Comparison of ENCODE assay signal across 8 cellular contexts in genomic region chr5:142017832-142018427, GRCh38. TPM values are rescaled to one million over a fixed set of nuclear protein-coding genes. Genes with fewer than 3 reads are reported as not detected.
DNase-seq lines count a peak whose midpoint lies in the region; ATAC-seq and TF ChIP-seq lines count a peak whose summit lies in the region.

No MANE protein-coding gene starts in this region.

- peaks cover 0 to 18% (median 9%) of the 10 kb centered on the region in 4 donors for H3K4me1 ChIP-seq in sigmoid colon

- DNase-seq in GM13977 (ENCODE audit: low spot score) (peak; percentile 61), NAMALWA (ENCODE audit: low spot score) (peak; percentile 60), foreskin melanocyte (peak; percentile 14), caudate nucleus (lab: John Stamatoyannopoulos, UW) (no peak), NCI-H1930 (lab: John Stamatoyannopoulos, UW) (no peak), sigmoid colon (no peak), ACHN (no peak)

- TF ChIP-seq CTCF in GM13977 (IDR thresholded peaks at IDR 0.05; ENCODE audit: extremely low read depth, insufficient read depth, missing control alignments): no peak
- no peak for TF ChIP-seq CTCF in sigmoid colon (IDR thresholded peaks at IDR 0.05)

- H3K4me3 ChIP-seq in sigmoid colon: no peak overlapping the region

- H3K27me3 ChIP-seq in sigmoid colon: no peaks in the 10 kb centered on the region

- intact Hi-C loops in sigmoid colon (cut with DNase I): loop anchor here (10.0 kb wide), 1 partner anchor 337 kb away; no protein-coding TSS in a partner anchor

- H3K36me3 ChIP-seq in sigmoid colon: no peaks in the 10 kb centered on the region

- H3K9me3 ChIP-seq in sigmoid colon: no peaks in the 10 kb centered on the region

- no peak for TF ChIP-seq POLR2A in sigmoid colon (IDR thresholded peaks at IDR 0.05)

- no peak overlapping the region for H3K27ac ChIP-seq in caudate nucleus (ENCODE audit: low read depth, low read length)
- H3K27ac ChIP-seq in sigmoid colon: no peak overlapping the region

- no peak for TF ChIP-seq EP300 in sigmoid colon (IDR thresholded peaks at IDR 0.05)

- peak; percentile 47 for ATAC-seq in GM21515 (IDR thresholded peaks at IDR 0.05; ENCODE audit: unreplicated experiment)

- 84% methylated on average over 5 of the region's 5 CpGs for WGBS in sigmoid colon, 2 donors

- in situ Hi-C loops in GM13977 (cut with MboI; ENCODE audit: low pct_unique_long_range_greater_than_20kb, low sequenced_read_pairs, unreplicated experiment) (no loop called here), ACHN (cut with HindIII; ENCODE audit: low pct_ligation_motif_present, low pct_unique_long_range_greater_than_20kb, low sequenced_read_pairs) (no loop called here)

RNA-seq across cellular contexts. Expression of gene GNPDA1, which starts 5.1 kb away (rescaled TPM):
- 10 to 100 TPM; 23.0 to 58.1 (median 27.7) TPM for total RNA-seq in sigmoid colon
- polyA plus RNA-seq in sigmoid colon: 10 to 100 TPM; 18.6 to 26.6 (median 19.3) TPM

RNA-seq across cellular contexts. Expression of gene RNF14, which starts 49.0 kb away (rescaled TPM):
- 10 to 100 TPM; 30.7 to 70.1 (median 53.5) TPM for total RNA-seq in sigmoid colon
- polyA plus RNA-seq in sigmoid colon: 10 to 100 TPM; 31.5 to 43.2 (median 42.6) TPM

RNA-seq across cellular contexts. Expression of gene PCDH12, which starts 59.9 kb away (rescaled TPM):
- total RNA-seq in sigmoid colon: 1 to 10 TPM in 3 of 4 donors, under 1 TPM in 1; 0.55 to 6.2 (median 2.9) TPM
- under 1 TPM; 0.23 to 0.69 (median 0.60) TPM for polyA plus RNA-seq in sigmoid colon

Comparison
In these comparisons a context has a peak if more than half of its experiments do, and no peak if none do; other contexts are left out.
1. DNase-seq: peak in GM13977 (single experiment), NAMALWA (single experiment) and foreskin melanocyte (single experiment); none in caudate nucleus (0 of 61), NCI-H1930 (0 of 2), sigmoid colon (single experiment) and ACHN (single experiment).